ENCODE assay signal across 10 cellular contexts in genomic region chr4:183397741-183398297, GRCh38. TPM values are rescaled to one million over a fixed set of nuclear protein-coding genes. Genes with fewer than 3 reads are reported as not detected.
DNase-seq lines count a peak whose midpoint lies in the region; ATAC-seq and TF ChIP-seq lines count a peak whose summit lies in the region.
"Had no signal": no experiment of that assay in that cellular context is flagged by ENCODE, and none has a peak within 500 bp of the region (broad histone marks: within the 10 kb centered on the region; RNA-seq: fewer than 3 reads in every experiment).

No MANE protein-coding gene starts in this region.

- H3K4me2 ChIP-seq in H9 (ENCODE audit: insufficient read depth, insufficient read length, low read length): peak overlapping the region; percentile 37
- peak overlapping the region; percentile 89 for H3K4me2 ChIP-seq in hepatocyte
- peak overlapping the region; percentile 96 for H3K4me2 ChIP-seq in smooth muscle cell

- no peaks in the 10 kb centered on the region for H4K20me1 ChIP-seq in H9 (ENCODE audit: control insufficient read depth, insufficient read depth, insufficient read length)
- no peaks in the 10 kb centered on the region for H4K20me1 ChIP-seq in hepatocyte (ENCODE audit: insufficient read depth, poor library complexity, severe bottlenecking)
- H4K20me1 ChIP-seq in smooth muscle cell (ENCODE audit: low read depth): no peaks in the 10 kb centered on the region

- no peak overlapping the region for H4K91ac ChIP-seq in H9 (ENCODE audit: insufficient read length, low read depth, low read length)

- no peaks in the 10 kb centered on the region for H3K9me3 ChIP-seq in H9 (ENCODE audit: control insufficient read depth, low read depth, low read length)
- no peaks in the 10 kb centered on the region for H3K9me3 ChIP-seq in hepatocyte (ENCODE audit: low read depth)
- H3K9me3 ChIP-seq in smooth muscle cell (replicated peaks; ENCODE audit: low read depth): no peaks in the 10 kb centered on the region

- H3K56ac ChIP-seq in H9 (ENCODE audit: insufficient read length, low read depth, low read length): no peak overlapping the region

- H2BK12ac ChIP-seq in H9 (ENCODE audit: insufficient read length, low read depth, low read length): no peak overlapping the region

- H2AK5ac ChIP-seq in H9 (ENCODE audit: insufficient read length, low read length): no peak overlapping the region

- H2BK15ac ChIP-seq in H9 (ENCODE audit: low read depth, low read length): no peak overlapping the region

- H3K4me3 ChIP-seq in hepatocyte: no peak overlapping the region
- peak overlapping the region; percentile 65 for H3K4me3 ChIP-seq in smooth muscle cell

- H3K4ac ChIP-seq in H9 (ENCODE audit: low read depth, low read length): no peak overlapping the region

- no peaks in the 10 kb centered on the region for H3K9me3 Mint-ChIP-seq in H9
- H3K9me3 Mint-ChIP-seq in WTC11: no peaks in the 10 kb centered on the region

- peaks cover 6 to 19% of the 10 kb centered on the region in 2 experiments for H3K4me1 Mint-ChIP-seq in H9
- H3K4me1 Mint-ChIP-seq in WTC11: peaks cover 11% of the 10 kb centered on the region

- H3K36me3 Mint-ChIP-seq in H9 (ENCODE audit: insufficient read depth in 1 of 3, low read depth in 3 of 3) (no peaks in the 10 kb centered on the region), WTC11 (no peaks in the 10 kb centered on the region)

- no peaks in the 10 kb centered on the region; the same call in 1 of the 2 replicates for H3K27me3 ChIP-seq in H9 (ENCODE audit: insufficient read depth, low read length)
- H3K27me3 ChIP-seq in hepatocyte: no peaks in the 10 kb centered on the region
- H3K27me3 ChIP-seq in smooth muscle cell (ENCODE audit: low read depth): peaks cover 9% of the 10 kb centered on the region

- TF ChIP-seq CTCF in H9 (conservative IDR thresholded peaks at IDR 0.05): no peak
- TF ChIP-seq CTCF in WTC11 (IDR thresholded peaks at IDR 0.05): no peak
- TF ChIP-seq CTCF in hepatocyte (IDR thresholded peaks at IDR 0.05; ENCODE audit: poor library complexity): no peak
- no peak for TF ChIP-seq CTCF in smooth muscle cell (IDR thresholded peaks at IDR 0.05; ENCODE audit: borderline replicate concordance, insufficient read depth, poor library complexity, severe bottlenecking)

- no peak overlapping the region for H2BK20ac ChIP-seq in H9 (ENCODE audit: low read depth, low read length, poor library complexity, severe bottlenecking)

- H3K27me3 Mint-ChIP-seq in H9 (ENCODE audit: low read depth) (peaks cover 31% of the 10 kb centered on the region), WTC11 (ENCODE audit: low read depth) (peaks cover 12% of the 10 kb centered on the region)

- no peak overlapping the region for H4K8ac ChIP-seq in H9 (replicated peaks; ENCODE audit: insufficient read length, low read depth, low read length)

- H3K27ac Mint-ChIP-seq in H9 (no peak overlapping the region; a peak in 1 of 7 replicates), WTC11 (no peak overlapping the region)

- H3K9ac ChIP-seq in H9 (ENCODE audit: extremely low read depth, insufficient read length, low read length): no peak overlapping the region
- no peak overlapping the region for H3K9ac ChIP-seq in smooth muscle cell (ENCODE audit: low read depth)

- H2BK5ac ChIP-seq in H9 (ENCODE audit: insufficient read length, low read length): no peak overlapping the region

- H2AFZ ChIP-seq in H9 (ENCODE audit: low read length) (no peak overlapping the region), hepatocyte (peak overlapping the region; percentile 92), smooth muscle cell (ENCODE audit: low read depth) (peak overlapping the region; percentile 96)

- H3K4me1 ChIP-seq in H9 (ENCODE audit: insufficient read depth, low read length) (no peaks in the 10 kb centered on the region), hepatocyte (ENCODE audit: insufficient read depth) (peaks cover 5% of the 10 kb centered on the region), smooth muscle cell (ENCODE audit: low read depth) (peaks cover 3% of the 10 kb centered on the region)

- H3K9me2 ChIP-seq in hepatocyte (replicated peaks; ENCODE audit: insufficient read depth): no peaks in the 10 kb centered on the region

- POLR2A ChIA-PET in WTC11 (lab: Charles Lee): no interaction called here

- H3K79me2 ChIP-seq in H9 (ENCODE audit: insufficient read depth, low read length): no peaks in the 10 kb centered on the region
- H3K79me2 ChIP-seq in hepatocyte: no peaks in the 10 kb centered on the region
- no peaks in the 10 kb centered on the region for H3K79me2 ChIP-seq in smooth muscle cell (ENCODE audit: low read depth)

- CTCF ChIA-PET in WTC11 (lab: Charles Lee): interaction anchor here (0.7 to 3.3 kb wide), 9 partner anchors 9 to 473 kb away, joined by 3 to 22 read pairs (median 5); no protein-coding TSS in a partner anchor

- H2BK120ac ChIP-seq in H9 (ENCODE audit: low read depth, low read length, poor library complexity, severe bottlenecking): no peak overlapping the region

- no peak for DNase-seq in H9
- no peak for DNase-seq in WTC11 (ENCODE audit: low spot score)
- DNase-seq in hepatocyte (ENCODE audit: low spot score): no peak
- DNase-seq in smooth muscle cell (lab: John Stamatoyannopoulos, UW; ENCODE audit: unreplicated experiment): no peak
- DNase-seq in MV-4-11 (lab: John Stamatoyannopoulos, UW): no peak
- no peak for DNase-seq in RPMI8226
- no peak for DNase-seq in OCI-M2 (lab: John Stamatoyannopoulos, UW; ENCODE audit: unreplicated experiment)
- DNase-seq in NAMALWA (ENCODE audit: low spot score): no peak
- DNase-seq: KG1, T1000 had no signal

- H3K4me3 Mint-ChIP-seq in H9 (peak overlapping the region; percentile 2 to 65; a peak in 3 of 5 replicates), WTC11 (peak overlapping the region; percentile 65)

- peaks cover 4% of the 10 kb centered on the region for H3K23me2 ChIP-seq in H9 (ENCODE audit: insufficient read length, low read depth, low read length, poor library complexity, severe bottlenecking)

- no CpG with 5 or more reads among the region's 14 CpGs for WGBS in H9 (ENCODE audit: extremely low coverage, insufficient read length, low lambda C conversion rate)
- 88% methylated on average over 14 of the region's 14 CpGs for WGBS in hepatocyte (ENCODE audit: low lambda C conversion rate, missing lambda C conversion rate)
- WGBS in smooth muscle cell (ENCODE audit: low lambda C conversion rate): 94% methylated on average over 14 of the region's 14 CpGs

- no peaks in the 10 kb centered on the region for H3F3A ChIP-seq in smooth muscle cell (ENCODE audit: low read depth)

- no peak for ATAC-seq in WTC11

- H3T11ph ChIP-seq in H9 (ENCODE audit: low read length): no peak overlapping the region

- H3K36me3 ChIP-seq in hepatocyte (replicated peaks; ENCODE audit: insufficient read depth, low read depth): no peaks in the 10 kb centered on the region
- H3K36me3 ChIP-seq in smooth muscle cell (ENCODE audit: low read depth): no peaks in the 10 kb centered on the region

- H3K27ac ChIP-seq in H9 (ENCODE audit: insufficient read length, low read depth, low read length) (no peak overlapping the region), hepatocyte (no peak overlapping the region), smooth muscle cell (ENCODE audit: low read depth) (no peak overlapping the region)

- no peak overlapping the region for H3K18ac ChIP-seq in H9 (ENCODE audit: insufficient read length, low read depth, low read length)

- no peak overlapping the region for H3K23ac ChIP-seq in H9 (ENCODE audit: insufficient read length, low read depth, low read length)

- no peak overlapping the region for H4K5ac ChIP-seq in H9 (ENCODE audit: insufficient read length, low read depth, low read length)

- no peak overlapping the region for H3K14ac ChIP-seq in H9 (ENCODE audit: insufficient read depth, low read length)

- H3K79me1 ChIP-seq in H9 (ENCODE audit: insufficient read depth, low read depth, low read length, poor library complexity, severe bottlenecking): no peaks in the 10 kb centered on the region

TF ChIP-seq in WTC11, 78 proteins besides CTCF, POLR2A, EP300 and RAD21 (continues in another document):
- TF ChIP-seq AR (CRISPR knock-in tag; IDR thresholded peaks at IDR 0.05): no peak
- TF ChIP-seq EMX1 (CRISPR knock-in tag; IDR thresholded peaks at IDR 0.05): no peak
- no peak for TF ChIP-seq KAT7 (CRISPR knock-in tag; IDR thresholded peaks at IDR 0.05; ENCODE audit: borderline replicate concordance)
- TF ChIP-seq NFE2L1 (CRISPR knock-in tag; IDR thresholded peaks at IDR 0.05): no peak

RNA-seq across cellular contexts. Expression of gene CDKN2AIP, which starts 46.6 kb away (rescaled TPM):
- total RNA-seq in H9 (2021): 23.0 and 24.0 TPM in 2 replicates
- total RNA-seq in WTC11 (2021): 13.7 to 17.1 TPM (median 16.3 TPM) in 3 replicates
- total RNA-seq in hepatocyte: 43.6 and 43.7 TPM in 2 replicates
- polyA plus RNA-seq in hepatocyte: 18.9 and 26.7 TPM in 2 replicates
- total RNA-seq in smooth muscle cell: 27.2 and 32.1 TPM in 2 replicates
- 12.4 and 13.0 TPM in 2 replicates for polyA plus RNA-seq in smooth muscle cell

Comparison
In these comparisons a context has a peak if more than half of its experiments do, and no peak if none do; other contexts are left out.
1. H3K4me2 ChIP-seq: peak in every context shown above with its lines; median percentile 96 in smooth muscle cell; 89 in hepatocyte; 37 in H9.